Comparison of ENCODE assay signal across 15 cellular contexts in genomic region chr1:201827321-201828281, GRCh38. TPM values are rescaled to one million over a fixed set of nuclear protein-coding genes. Genes with fewer than 3 reads are reported as not detected.
A peak's percentile ranks its signal among the peaks of the same experiment; 100 is the strongest.
DNase-seq lines count a peak whose midpoint lies in the region; ATAC-seq, FAIRE-seq and TF ChIP-seq lines count a peak whose summit lies in the region.
"Had no signal": no experiment of that assay in that cellular context is flagged by ENCODE, and none has a peak within 500 bp of the region (broad histone marks: within the 10 kb centered on the region; RNA-seq: fewer than 3 reads in every experiment).

No MANE protein-coding gene starts in this region.

- H3K36me3 Mint-ChIP-seq in astrocyte (ENCODE audit: low read depth, unreplicated experiment), result peaks cover 10% of the 10 kb centered on the region
- H3K36me3 Mint-ChIP-seq in glutamatergic neuron (ENCODE audit: unreplicated experiment), result no peaks in the 10 kb centered on the region
- H3K36me3 Mint-ChIP-seq in type B pancreatic cell, result peaks cover 8% of the 10 kb centered on the region

- H3K27ac Mint-ChIP-seq in astrocyte (ENCODE audit: unreplicated experiment) (peak overlapping the region; percentile 84), glutamatergic neuron (ENCODE audit: unreplicated experiment) (peak overlapping the region; percentile 84), type B pancreatic cell (peak overlapping the region; percentile 94)

- H3K4me2 ChIP-seq in astrocyte (ENCODE audit: low read length), result peak overlapping the region; percentile 81

- ATAC-seq in right cardiac atrium (no peak), GM21381 (IDR thresholded peaks at IDR 0.05; ENCODE audit: unreplicated experiment) (no peak), HG02610 (IDR thresholded peaks at IDR 0.05; ENCODE audit: unreplicated experiment) (no peak)
- ATAC-seq: left colon had no signal

- H2AFZ ChIP-seq in astrocyte (ENCODE audit: low read depth, low read length), result no peak overlapping the region

- H3K9ac ChIP-seq in astrocyte (ENCODE audit: low read length), result peak overlapping the region; percentile 98

- H3K36me3 ChIP-seq in left ventricle myocardium inferior (peaks cover 7% of the 10 kb centered on the region), astrocyte (ENCODE audit: insufficient read depth, low read length) (peaks cover 20% of the 10 kb centered on the region)

- intact Hi-C loops in left ventricle myocardium inferior (cut with micrococcal nuclease), result no loop called here
- intact Hi-C loops in right cardiac atrium (cut with DNase I), result no loop called here

- peaks cover 41% of the 10 kb centered on the region for H4K20me1 ChIP-seq in astrocyte (ENCODE audit: insufficient read depth, low read length)

- peak overlapping the region; percentile 99 for H3K4me3 Mint-ChIP-seq in astrocyte (ENCODE audit: unreplicated experiment)
- H3K4me3 Mint-ChIP-seq in glutamatergic neuron (ENCODE audit: unreplicated experiment), result no peak overlapping the region
- H3K4me3 Mint-ChIP-seq in type B pancreatic cell, result peak overlapping the region; percentile 99

- H3K27ac ChIP-seq in left ventricle myocardium inferior (replicated peaks) (peak overlapping the region; percentile 95), right cardiac atrium (ENCODE audit: low read length) (no peak overlapping the region), astrocyte (ENCODE audit: low read depth, low read length) (no peak overlapping the region)

- H3K27me3 Mint-ChIP-seq in astrocyte (ENCODE audit: low read depth, unreplicated experiment) (no peaks in the 10 kb centered on the region), glutamatergic neuron (ENCODE audit: unreplicated experiment) (peaks cover 3% of the 10 kb centered on the region), type B pancreatic cell (no peaks in the 10 kb centered on the region)
- H3K27me3 Mint-ChIP-seq: natural killer cell treated with Interleukin-12 subunit alpha and Interleukin-12 subunit beta and Interleukin-15 and Interleukin-18, amount 100 ng/mL, for 72 hours had no signal

- H3K4me3 ChIP-seq in left ventricle myocardium inferior (no peak overlapping the region), right cardiac atrium (ENCODE audit: low read length) (no peak overlapping the region), astrocyte (ENCODE audit: insufficient read depth, low read depth, low read length) (no peak overlapping the region)

- H3K4me1 Mint-ChIP-seq in astrocyte (ENCODE audit: low read depth, unreplicated experiment), result peaks cover 24% of the 10 kb centered on the region
- H3K4me1 Mint-ChIP-seq in glutamatergic neuron (ENCODE audit: low read depth, unreplicated experiment), result peaks cover 33% of the 10 kb centered on the region
- peaks cover 30% of the 10 kb centered on the region for H3K4me1 Mint-ChIP-seq in type B pancreatic cell (ENCODE audit: unreplicated experiment)

- no peaks in the 10 kb centered on the region for H3K9me3 Mint-ChIP-seq in astrocyte (ENCODE audit: unreplicated experiment)
- H3K9me3 Mint-ChIP-seq in glutamatergic neuron (ENCODE audit: unreplicated experiment), result peaks cover 14% of the 10 kb centered on the region
- H3K9me3 Mint-ChIP-seq in type B pancreatic cell, result no peaks in the 10 kb centered on the region
- H3K9me3 Mint-ChIP-seq: natural killer cell treated with Interleukin-12 subunit alpha and Interleukin-12 subunit beta and Interleukin-15 and Interleukin-18, amount 100 ng/mL, for 72 hours had no signal

- no peak for FAIRE-seq in astrocyte (lab: Jason Lieb, UNC)

- H3K79me2 ChIP-seq in astrocyte (ENCODE audit: insufficient read depth, low read length), result peaks cover 35% of the 10 kb centered on the region

- H3K9me3 ChIP-seq in left ventricle myocardium inferior (replicated peaks), result no peaks in the 10 kb centered on the region
- no peaks in the 10 kb centered on the region for H3K9me3 ChIP-seq in right cardiac atrium (ENCODE audit: control insufficient read depth, low read length)
- H3K9me3 ChIP-seq in astrocyte (ENCODE audit: insufficient read depth, low read depth, low read length), result no peaks in the 10 kb centered on the region
- H3K9me3 ChIP-seq: MG63 had no signal

- H3K4me1 ChIP-seq in left ventricle myocardium inferior (peaks cover 66% of the 10 kb centered on the region), right cardiac atrium (ENCODE audit: control insufficient read depth, insufficient read depth, low read length) (no peaks in the 10 kb centered on the region), astrocyte (ENCODE audit: insufficient read depth, low read length) (peaks cover 20% of the 10 kb centered on the region)

- 85% methylated on average over 12 of the region's 12 CpGs for WGBS in right cardiac atrium

- TF ChIP-seq CTCF in left ventricle myocardium inferior (IDR thresholded peaks at IDR 0.05; ENCODE audit: borderline replicate concordance) (no peak), astrocyte (IDR thresholded peaks at IDR 0.05; ENCODE audit: insufficient read depth, low read depth, low read length) (no peak), glutamatergic neuron (IDR thresholded peaks at IDR 0.05; ENCODE audit: partially characterized antibody, unreplicated experiment) (no peak), type B pancreatic cell (conservative IDR thresholded peaks at IDR 0.05) (no peak)

- H3K27me3 ChIP-seq in left ventricle myocardium inferior (ENCODE audit: low read depth) (no peaks in the 10 kb centered on the region), right cardiac atrium (ENCODE audit: control insufficient read depth, insufficient read depth) (no peaks in the 10 kb centered on the region), astrocyte (ENCODE audit: insufficient read depth, low read length) (no peaks in the 10 kb centered on the region)
- H3K27me3 ChIP-seq: MG63 had no signal

- DNase-seq in left ventricle myocardium inferior (no peak), right cardiac atrium (no peak), astrocyte (ENCODE audit: low read depth) (no peak), glutamatergic neuron (no peak), type B pancreatic cell (ENCODE audit: extremely low spot score, unreplicated experiment) (no peak), NCI-H2107 treated with DMSO at 0.1 percent for 48 hours (lab: John Stamatoyannopoulos, UW; ENCODE audit: unreplicated experiment) (no peak)
- DNase-seq: activated gamma-delta T cell; hypothalamus; MG63; NCI-H2081; NK-92 treated with Interleukin-12 subunit alpha and Interleukin-12 subunit beta, amount 100 ng/mL, for 24 hours had no signal

RNA-seq across cellular contexts. Expression of gene IPO9, which starts 1.4 kb away (rescaled TPM):
- total RNA-seq in left ventricle myocardium inferior, result 20.1 TPM
- total RNA-seq in right cardiac atrium, result 10 to 100 TPM; 21.7 to 27.9 (median 24.6) TPM
- polyA plus RNA-seq in right cardiac atrium, result 10.3 TPM
- total RNA-seq in astrocyte, result 47.9 and 50.2 TPM in 2 replicates
- 97.8 TPM for total RNA-seq in glutamatergic neuron (ENCODE audit: unreplicated experiment)
- 60.8 and 92.4 TPM in 2 replicates for total RNA-seq in type B pancreatic cell (ENCODE audit: low replicate concordance)
